12 cellular contexts compared by ENCODE assay signal in the genomic region with DNA sequence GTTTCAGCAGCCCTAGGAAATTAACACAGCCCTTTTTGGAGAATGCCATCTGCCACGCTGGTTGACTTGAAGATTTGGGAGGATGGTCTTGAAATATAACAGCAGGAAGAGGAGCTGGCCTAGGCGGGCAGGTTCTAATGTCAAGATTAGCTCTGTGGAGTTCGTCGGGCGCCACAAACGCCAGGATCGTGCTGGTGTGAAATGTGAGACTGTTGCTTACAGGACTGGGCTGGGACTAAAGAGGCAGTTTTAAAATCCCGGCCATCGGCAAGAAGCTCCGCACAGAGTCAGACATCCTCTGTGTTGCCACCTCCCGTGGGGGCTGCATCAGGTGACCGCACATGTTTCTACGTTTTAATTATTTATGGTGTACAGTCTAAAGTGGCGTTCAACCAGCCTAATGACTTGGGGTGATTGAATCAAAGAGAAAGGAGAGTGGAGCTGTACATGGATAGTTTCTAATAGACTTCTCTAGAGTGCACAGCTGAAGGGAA.
"Had no signal": no experiment of that assay in that cellular context is flagged by ENCODE, and none has a peak within 500 bp of the region (broad histone marks: within the 10 kb centered on the region; RNA-seq: fewer than 3 reads in every experiment).

No MANE protein-coding gene starts in this region.

- H3K9me3 ChIP-seq: adrenal gland, breast epithelium, heart left ventricle, ovary, stomach had no signal

- H3K36me3 ChIP-seq: adrenal gland, breast epithelium, heart left ventricle, ovary, stomach had no signal

- H3K9me3 Mint-ChIP-seq: activated naive CD4-positive, alpha-beta T cell treated with anti-CD3 and anti-CD28 coated beads, Interleukin-2, amount 50 U/mL, for 72 hours had no signal

- H3K27ac Mint-ChIP-seq: activated naive CD4-positive, alpha-beta T cell treated with anti-CD3 and anti-CD28 coated beads, Interleukin-2, amount 50 U/mL, for 72 hours had no signal

- H3K27ac ChIP-seq: adrenal gland, breast epithelium, coronary artery, heart left ventricle, ovary, stomach had no signal

- H3K27me3 ChIP-seq: adrenal gland, breast epithelium, ovary had no signal

- ATAC-seq: activated naive CD4-positive, alpha-beta T cell treated with anti-CD3 and anti-CD28 coated beads, Interleukin-2, amount 50 U/mL, for 72 hours; heart left ventricle; left ventricle myocardium superior had no signal

- DNase-seq: activated CD4-positive, alpha-beta T cell treated with anti-CD3 and anti-CD28 coated beads, Interleukin-2, amount 50 U/mL, for 4 hours; activated gamma-delta T cell; adrenal gland; erythroblast; foreskin melanocyte; heart left ventricle; left ventricle myocardium superior; ovary; stomach had no signal

- H3K4me1 ChIP-seq: adrenal gland, breast epithelium, heart left ventricle, stomach had no signal

- H3K4me3 ChIP-seq: adrenal gland, breast epithelium, coronary artery, heart left ventricle, ovary, stomach had no signal

- H3K36me3 Mint-ChIP-seq: activated naive CD4-positive, alpha-beta T cell treated with anti-CD3 and anti-CD28 coated beads, Interleukin-2, amount 50 U/mL, for 72 hours had no signal
